In the genomic region with DNA sequence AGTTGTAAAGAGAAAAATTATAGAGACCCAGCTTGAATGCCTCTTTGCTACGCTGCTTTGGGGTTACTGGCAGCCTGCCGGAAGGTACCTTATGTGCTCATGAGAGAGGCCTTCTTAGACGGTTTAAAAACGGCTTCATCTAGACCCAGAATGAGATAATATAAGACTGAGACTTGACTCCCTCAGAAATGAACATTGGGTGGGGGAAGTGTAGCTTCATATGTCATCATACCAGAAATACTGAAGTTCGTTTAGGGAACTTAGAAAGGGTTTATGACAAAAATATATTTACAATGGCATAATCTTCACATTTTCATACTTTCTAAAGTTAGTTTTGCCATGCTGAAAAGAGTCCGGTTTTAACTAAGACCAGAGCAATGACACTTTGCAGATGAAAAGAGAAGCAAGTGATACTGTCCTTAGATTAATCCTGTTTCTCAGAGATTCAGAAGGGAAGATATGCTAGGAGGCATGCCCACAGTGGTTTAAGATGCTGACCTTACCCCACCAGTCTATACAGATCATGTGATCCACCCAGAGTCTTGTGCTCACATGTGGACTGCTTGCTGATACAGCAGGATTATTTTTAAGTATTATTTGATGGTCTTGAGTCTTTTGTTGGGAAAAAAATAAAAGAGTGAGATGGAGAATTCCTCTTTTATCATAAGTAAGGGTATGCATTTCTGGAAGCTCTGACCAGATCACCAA, we compare ENCODE assay signal across 25 cellular contexts. TPM values are rescaled to one million over a fixed set of nuclear protein-coding genes. Genes with fewer than 3 reads are reported as not detected.
DNase-seq lines count a peak whose midpoint lies in the region; ATAC-seq and TF ChIP-seq lines count a peak whose summit lies in the region.
"Had no signal": no experiment of that assay in that cellular context is flagged by ENCODE, and none has a peak within 500 bp of the region (broad histone marks: within the 10 kb centered on the region; RNA-seq: fewer than 3 reads in every experiment).

No MANE protein-coding gene starts in this region.

- no peak overlapping the region for H3K4me3 Mint-ChIP-seq in Calu3 (ENCODE audit: low read depth, unreplicated experiment)
- H3K4me3 Mint-ChIP-seq in activated CD4-positive, alpha-beta memory T cell treated with anti-CD3 and anti-CD28 coated beads, Interleukin-2, amount 10 ng/mL, durations not matched to agents 7 days and 5 days: no peak overlapping the region
- H3K4me3 Mint-ChIP-seq: activated CD8-positive, alpha-beta memory T cell treated with anti-CD3 and anti-CD28 coated beads, Interleukin-2, amount 10 ng/mL, durations not matched to agents 7 days and 5 days; CD4-positive, alpha-beta memory T cell; central memory CD8-positive, alpha-beta T cell; endodermal cell; type B pancreatic cell had no signal

- ATAC-seq in lung (ENCODE audit: insufficient read depth, low FRiP score): peak; percentile 57
- ATAC-seq: activated CD8-positive, alpha-beta memory T cell treated with anti-CD3 and anti-CD28 coated beads, Interleukin-2, amount 10 ng/mL, durations not matched to agents 7 days and 5 days; stimulated activated naive CD8-positive, alpha-beta T cell treated with anti-CD3 and anti-CD28 coated beads, Interleukin-15, Interleukin-2, amounts not matched to agents 100 U/mL and 50 U/mL, for 24 hours had no signal

- BruUV-seq in Calu3 (replicated peaks; lab: Mats Ljungman, UMichigan): no TSS peak

- DNase-seq in MV-4-11 (lab: John Stamatoyannopoulos, UW) (peak; percentile 68), lung (ENCODE audit: low spot score) (no peak), AG08395 (ENCODE audit: low spot score) (no peak), Calu3 (no peak), activated T-cell treated with anti-CD3 and anti-CD28 coated beads for 4 hours (no peak)
- no peak for DNase-seq in activated CD4-positive, alpha-beta memory T cell treated with anti-CD3 and anti-CD28 coated beads, Interleukin-2, amount 10 ng/mL, durations not matched to agents 7 days and 5 days
- DNase-seq: activated CD4-positive, alpha-beta T cell treated with anti-CD3 and anti-CD28 coated beads for 1 hour; activated CD8-positive, alpha-beta memory T cell treated with anti-CD3 and anti-CD28 coated beads, Interleukin-2, amount 10 ng/mL, durations not matched to agents 7 days and 5 days; activated effector memory CD4-positive, alpha-beta T cell treated with anti-CD3 and anti-CD28 coated beads, Interleukin-2, amount 50 U/mL, for 16 hours; amniotic stem cell; CD4-positive, alpha-beta memory T cell; DMS79; endodermal cell; KG1; NCI-H1417; retina; SHP77; stimulated activated naive CD8-positive, alpha-beta T cell treated with anti-CD3 and anti-CD28 coated beads, Interleukin-15, Interleukin-2, amounts not matched to agents 100 U/mL and 50 U/mL, for 24 hours; T1000 had no signal

- no peak overlapping the region; a peak in 1 of 20 replicates for H3K4me3 ChIP-seq in BLaER1 treated with 17β-estradiol and CSF1 and Interleukin-3, amounts not matched to agents 10 nM and 100 nM
- H3K4me3 ChIP-seq in SU-DHL-6 (ENCODE audit: insufficient read depth, low read length, poor library complexity, severe bottlenecking): no peak overlapping the region
- H3K4me3 ChIP-seq in lung: no peak overlapping the region

- peak overlapping the region; percentile 16 for H2AFZ ChIP-seq in SU-DHL-6 (ENCODE audit: low read depth, low read length, severe bottlenecking)

- H3K9ac ChIP-seq in BLaER1 treated with 17β-estradiol and CSF1 and Interleukin-3, amounts not matched to agents 10 nM and 100 nM: peak overlapping the region in 4 of 11 experiments; percentile 22 to 81 (median 64); a peak in 7 of 22 replicates
- no peak overlapping the region for H3K9ac ChIP-seq in SU-DHL-6 (ENCODE audit: low read length)

- no peaks in the 10 kb centered on the region for H3K9me3 Mint-ChIP-seq in Calu3 (ENCODE audit: low read depth, unreplicated experiment)
- peaks cover 7% of the 10 kb centered on the region for H3K9me3 Mint-ChIP-seq in activated CD4-positive, alpha-beta memory T cell treated with anti-CD3 and anti-CD28 coated beads, Interleukin-2, amount 10 ng/mL, durations not matched to agents 7 days and 5 days
- H3K9me3 Mint-ChIP-seq: endodermal cell, type B pancreatic cell had no signal

- H3K4me2 ChIP-seq in BLaER1 treated with 17β-estradiol and CSF1 and Interleukin-3, amounts not matched to agents 10 nM and 100 nM: peak overlapping the region in 5 of 11 experiments; percentile 42 to 83 (median 63); a peak in 10 of 22 replicates
- H3K4me2 ChIP-seq in SU-DHL-6 (ENCODE audit: low read depth, low read length, poor library complexity, severe bottlenecking): no peak overlapping the region

- H3K27me3 ChIP-seq in BLaER1 treated with 17β-estradiol and CSF1 and Interleukin-3, amounts not matched to agents 10 nM and 100 nM: no peaks in the 10 kb centered on the region
- H3K27me3 ChIP-seq in SU-DHL-6 (ENCODE audit: low read length) (no peaks in the 10 kb centered on the region), lung (ENCODE audit: control insufficient read depth, insufficient read depth) (no peaks in the 10 kb centered on the region)

- peak overlapping the region in 6 of 11 experiments; percentile 29 to 95 (median 71); a peak in 12 of 22 replicates for H3K27ac ChIP-seq in BLaER1 treated with 17β-estradiol and CSF1 and Interleukin-3, amounts not matched to agents 10 nM and 100 nM
- H3K27ac ChIP-seq in SU-DHL-6 (ENCODE audit: low read depth, low read length): no peak overlapping the region
- H3K27ac ChIP-seq in lung (ENCODE audit: low read depth in 1 of 2, low read length in 1 of 2): no peak overlapping the region

- H3K4me1 Mint-ChIP-seq in Calu3 (ENCODE audit: low read depth, unreplicated experiment): no peaks in the 10 kb centered on the region
- no peaks in the 10 kb centered on the region for H3K4me1 Mint-ChIP-seq in activated CD4-positive, alpha-beta memory T cell treated with anti-CD3 and anti-CD28 coated beads, Interleukin-2, amount 10 ng/mL, durations not matched to agents 7 days and 5 days
- H3K4me1 Mint-ChIP-seq: activated CD8-positive, alpha-beta memory T cell treated with anti-CD3 and anti-CD28 coated beads, Interleukin-2, amount 10 ng/mL, durations not matched to agents 7 days and 5 days; CD4-positive, alpha-beta memory T cell; central memory CD8-positive, alpha-beta T cell; endodermal cell had no signal

- POLR2A ChIA-PET in activated CD4-positive, alpha-beta memory T cell treated with anti-CD3 and anti-CD28 coated beads, Interleukin-2, amount 10 ng/mL, durations not matched to agents 7 days and 5 days (lab: Charles Lee): no interaction called here

- H3K36me3 Mint-ChIP-seq in Calu3 (ENCODE audit: insufficient read depth, unreplicated experiment): no peaks in the 10 kb centered on the region
- H3K36me3 Mint-ChIP-seq in activated CD4-positive, alpha-beta memory T cell treated with anti-CD3 and anti-CD28 coated beads, Interleukin-2, amount 10 ng/mL, durations not matched to agents 7 days and 5 days (ENCODE audit: low read depth): no peaks in the 10 kb centered on the region
- H3K36me3 Mint-ChIP-seq: activated CD8-positive, alpha-beta memory T cell treated with anti-CD3 and anti-CD28 coated beads, Interleukin-2, amount 10 ng/mL, durations not matched to agents 7 days and 5 days; CD4-positive, alpha-beta memory T cell; type B pancreatic cell had no signal

- no peaks in the 10 kb centered on the region for H3K79me2 ChIP-seq in SU-DHL-6 (ENCODE audit: insufficient read depth, low read length)

- peaks cover 0 to 7% (median 4%) of the 10 kb centered on the region in 11 experiments; a peak in 6 of 22 replicates for H3K9me3 ChIP-seq in BLaER1 treated with 17β-estradiol and CSF1 and Interleukin-3, amounts not matched to agents 10 nM and 100 nM (replicated peaks in 1 of 11)
- H3K9me3 ChIP-seq in SU-DHL-6 (ENCODE audit: insufficient read depth, low read length) (no peaks in the 10 kb centered on the region), lung (ENCODE audit: control insufficient read depth in 2 of 2, insufficient read depth in 1 of 2, low read length in 1 of 2) (no peaks in the 10 kb centered on the region)

- WGBS in lung, 2 donors: 40 to 57% methylated on average over 6 of the region's 6 CpGs

- H4K20me1 ChIP-seq in BLaER1 treated with 17β-estradiol and CSF1 and Interleukin-3, amounts not matched to agents 10 nM and 100 nM: no peaks in the 10 kb centered on the region
- H4K20me1 ChIP-seq in SU-DHL-6 (ENCODE audit: low read depth, low read length): no peaks in the 10 kb centered on the region

- TF ChIP-seq CTCF in SU-DHL-6 (IDR thresholded peaks at IDR 0.05; ENCODE audit: insufficient read depth, low read length, poor library complexity, severe bottlenecking) (no peak), lung (IDR thresholded peaks at IDR 0.05; ENCODE audit: control extremely low read depth, extremely low read depth) (no peak), Calu3 (IDR thresholded peaks at IDR 0.05; ENCODE audit: unreplicated experiment) (no peak)

- intact Hi-C loops in Calu3 (cut with micrococcal nuclease; ENCODE audit: unreplicated experiment): no loop called here

- peaks cover 0 to 44% (median 7%) of the 10 kb centered on the region in 10 experiments; a peak in 10 of 20 replicates for H3K4me1 ChIP-seq in BLaER1 treated with 17β-estradiol and CSF1 and Interleukin-3, amounts not matched to agents 10 nM and 100 nM
- no peaks in the 10 kb centered on the region for H3K4me1 ChIP-seq in lung (ENCODE audit: control insufficient read depth in 2 of 2, insufficient read depth in 2 of 2, low read length in 2 of 2)

- H3K27me3 Mint-ChIP-seq in Calu3 (ENCODE audit: unreplicated experiment): no peaks in the 10 kb centered on the region
- no peaks in the 10 kb centered on the region for H3K27me3 Mint-ChIP-seq in activated CD4-positive, alpha-beta memory T cell treated with anti-CD3 and anti-CD28 coated beads, Interleukin-2, amount 10 ng/mL, durations not matched to agents 7 days and 5 days
- H3K27me3 Mint-ChIP-seq: activated CD8-positive, alpha-beta memory T cell treated with anti-CD3 and anti-CD28 coated beads, Interleukin-2, amount 10 ng/mL, durations not matched to agents 7 days and 5 days; CD4-positive, alpha-beta memory T cell; central memory CD8-positive, alpha-beta T cell; type B pancreatic cell had no signal

- H3F3A ChIP-seq in SU-DHL-6 (ENCODE audit: insufficient read depth): no peaks in the 10 kb centered on the region

- no peak overlapping the region for H3K27ac Mint-ChIP-seq in Calu3 (ENCODE audit: unreplicated experiment)
- H3K27ac Mint-ChIP-seq in activated CD4-positive, alpha-beta memory T cell treated with anti-CD3 and anti-CD28 coated beads, Interleukin-2, amount 10 ng/mL, durations not matched to agents 7 days and 5 days: no peak overlapping the region
- H3K27ac Mint-ChIP-seq: activated CD8-positive, alpha-beta memory T cell treated with anti-CD3 and anti-CD28 coated beads, Interleukin-2, amount 10 ng/mL, durations not matched to agents 7 days and 5 days; CD4-positive, alpha-beta memory T cell; endodermal cell; type B pancreatic cell had no signal

- no peaks in the 10 kb centered on the region for H3K36me3 ChIP-seq in BLaER1 treated with 17β-estradiol and CSF1 and Interleukin-3, amounts not matched to agents 10 nM and 100 nM
- H3K36me3 ChIP-seq in SU-DHL-6 (ENCODE audit: low read length): no peaks in the 10 kb centered on the region
- H3K36me3 ChIP-seq in lung (ENCODE audit: control insufficient read depth in 2 of 2, insufficient read depth in 2 of 2, low read length in 2 of 2): no peaks in the 10 kb centered on the region

- no peaks in the 10 kb centered on the region for H3K9me2 ChIP-seq in SU-DHL-6 (replicated peaks; ENCODE audit: insufficient read depth, low read length)

- CTCF ChIA-PET in Calu3 (lab: Charles Lee): no interaction called here
- CTCF ChIA-PET in activated CD4-positive, alpha-beta memory T cell treated with anti-CD3 and anti-CD28 coated beads, Interleukin-2, amount 10 ng/mL, durations not matched to agents 7 days and 5 days (lab: Charles Lee): no interaction called here

RNA-seq across cellular contexts. Expression of gene HGF, which starts 40.8 kb away (rescaled TPM):
- 10 to 100 TPM; 17.9 to 25.5 TPM for total RNA-seq in lung
- 1 to 10 TPM; 3.1 to 6.6 TPM for polyA plus RNA-seq in lung
- not detected in 2 replicates for total RNA-seq in Calu3 (2022)
- not detected for total RNA-seq in activated CD4-positive, alpha-beta memory T cell treated with anti-CD3 and anti-CD28 coated beads, Interleukin-2, amount 10 ng/mL, durations not matched to agents 7 days and 5 days
- total RNA-seq: A673; activated CD8-positive, alpha-beta memory T cell treated with anti-CD3 and anti-CD28 coated beads, Interleukin-2, amount 10 ng/mL, durations not matched to agents 7 days and 5 days; CD4-positive, alpha-beta memory T cell had no signal
- polyA plus RNA-seq: CD4-positive, alpha-beta memory T cell; keratinocyte had no signal

Comparison
In these comparisons a context has a peak if more than half of its experiments do, and no peak if none do; other contexts are left out.
1. H3K27ac ChIP-seq: peak in BLaER1 treated with 17β-estradiol and CSF1 and Interleukin-3, amounts not matched to agents 10 nM and 100 nM (6 of 11); none in SU-DHL-6 (single experiment) and lung (0 of 2).
2. RNA of gene HGF, which starts 40.8 kb away (total RNA-seq): 17.9 to 25.5 TPM in lung; not detected in Calu3 and not detected in activated CD4-positive, alpha-beta memory T cell treated with anti-CD3 and anti-CD28 coated beads, Interleukin-2, amount 10 ng/mL, durations not matched to agents 7 days and 5 days; every median in the first group is over 10 times any median in the second.